In genomic region chr7:121394709-121395140, GRCh38 we compare ENCODE assay signal across 9 cellular contexts. TPM values are rescaled to one million over a fixed set of nuclear protein-coding genes. Genes with fewer than 3 reads are reported as not detected.
DNase-seq lines count a peak whose midpoint lies in the region; ATAC-seq and TF ChIP-seq lines count a peak whose summit lies in the region.
"Had no signal": no experiment of that assay in that cellular context is flagged by ENCODE, and none has a peak within 500 bp of the region (broad histone marks: within the 10 kb centered on the region; RNA-seq: fewer than 3 reads in every experiment).

No MANE protein-coding gene starts in this region.

- H3K9me2 ChIP-seq in DOHH2 (replicated peaks; ENCODE audit: control insufficient read depth, low read length), result no peaks in the 10 kb centered on the region

- ATAC-seq in HG02938 (IDR thresholded peaks at IDR 0.05; ENCODE audit: unreplicated experiment) (peak; percentile 41), HG02852 (IDR thresholded peaks at IDR 0.05; ENCODE audit: unreplicated experiment) (no peak)
- no peak for ATAC-seq in activated CD8-positive, alpha-beta T cell treated with anti-CD3 and anti-CD28 coated beads, Interleukin-2, amount 10 ng/mL, durations not matched to agents 7 days and 5 days

- no peaks in the 10 kb centered on the region for H3K9me3 ChIP-seq in DOHH2 (ENCODE audit: control insufficient read depth, insufficient read depth, low read length)

- H3F3A ChIP-seq in DOHH2 (ENCODE audit: control insufficient read depth, insufficient read depth), result peaks cover 4% of the 10 kb centered on the region; the same call in 1 of the 2 replicates

- no peak for TF ChIP-seq CTCF in DOHH2 (IDR thresholded peaks at IDR 0.05; ENCODE audit: low read depth, low read length, poor library complexity, severe bottlenecking)

- peaks cover 10% of the 10 kb centered on the region; the same call in 1 of the 2 replicates for H4K20me1 ChIP-seq in DOHH2 (ENCODE audit: control insufficient read depth, insufficient read depth, low read depth, low read length)

- peaks cover 68% of the 10 kb centered on the region for H3K79me2 ChIP-seq in DOHH2 (ENCODE audit: control insufficient read depth, low read length)

- H3K27me3 Mint-ChIP-seq in activated CD8-positive, alpha-beta T cell treated with anti-CD3 and anti-CD28 coated beads, Interleukin-2, amount 10 ng/mL, durations not matched to agents 7 days and 5 days (ENCODE audit: low read depth), result no peaks in the 10 kb centered on the region

- peaks cover 48% of the 10 kb centered on the region for H3K36me3 ChIP-seq in DOHH2 (ENCODE audit: control insufficient read depth, low read length)

- no peak for DNase-seq in activated CD8-positive, alpha-beta T cell treated with anti-CD3 and anti-CD28 coated beads, Interleukin-2, amount 10 ng/mL, durations not matched to agents 7 days and 5 days
- DNase-seq in mucosa of gallbladder (ENCODE audit: low spot score), result peak; percentile 30
- no peak for DNase-seq in NCI-H1105 treated with DMSO at 0.1 percent for 48 hours (lab: John Stamatoyannopoulos, UW)
- DNase-seq in NCI-H2107 (lab: John Stamatoyannopoulos, UW), result no peak
- DNase-seq in DMS53 treated with DMSO at 0.1 percent for 48 hours (lab: John Stamatoyannopoulos, UW; ENCODE audit: unreplicated experiment), result no peak

- peaks cover 45% of the 10 kb centered on the region for H3K4me1 Mint-ChIP-seq in activated CD8-positive, alpha-beta T cell treated with anti-CD3 and anti-CD28 coated beads, Interleukin-2, amount 10 ng/mL, durations not matched to agents 7 days and 5 days (ENCODE audit: low read depth)

- peak overlapping the region; percentile 87 for H3K4me2 ChIP-seq in DOHH2 (ENCODE audit: low read length)

- peaks cover 27% of the 10 kb centered on the region for H3K36me3 Mint-ChIP-seq in activated CD8-positive, alpha-beta T cell treated with anti-CD3 and anti-CD28 coated beads, Interleukin-2, amount 10 ng/mL, durations not matched to agents 7 days and 5 days (ENCODE audit: low read depth)

- POLR2A ChIA-PET in activated CD8-positive, alpha-beta T cell treated with anti-CD3 and anti-CD28 coated beads, Interleukin-2, amount 10 ng/mL, durations not matched to agents 7 days and 5 days (lab: Charles Lee), result interaction anchor here (1.3 to 1.8 kb wide), 3 partner anchors 25 to 46 kb away, joined by 5 to 6 read pairs (median 5); no protein-coding TSS in a partner anchor

- H3K9me3 Mint-ChIP-seq in activated CD8-positive, alpha-beta T cell treated with anti-CD3 and anti-CD28 coated beads, Interleukin-2, amount 10 ng/mL, durations not matched to agents 7 days and 5 days (ENCODE audit: insufficient read depth), result peaks cover 3% of the 10 kb centered on the region

- H3K27ac Mint-ChIP-seq in activated CD8-positive, alpha-beta T cell treated with anti-CD3 and anti-CD28 coated beads, Interleukin-2, amount 10 ng/mL, durations not matched to agents 7 days and 5 days, result no peak overlapping the region

- H3K4me3 Mint-ChIP-seq in activated CD8-positive, alpha-beta T cell treated with anti-CD3 and anti-CD28 coated beads, Interleukin-2, amount 10 ng/mL, durations not matched to agents 7 days and 5 days, result peak overlapping the region; percentile 20

- H3K4me1 ChIP-seq in DOHH2 (ENCODE audit: control insufficient read depth, low read length), result peaks cover 65% of the 10 kb centered on the region

- H3K27ac ChIP-seq in DOHH2 (ENCODE audit: low read depth, low read length), result peak overlapping the region; percentile 15; the same call in 1 of the 2 replicates
- H3K27ac ChIP-seq: HL-60 had no signal

- H3K4me3 ChIP-seq in DOHH2 (ENCODE audit: low read length), result peak overlapping the region; percentile 83

- CTCF ChIA-PET in activated CD8-positive, alpha-beta T cell treated with anti-CD3 and anti-CD28 coated beads, Interleukin-2, amount 10 ng/mL, durations not matched to agents 7 days and 5 days (lab: Charles Lee), result interaction anchor here (0.7 to 6.4 kb wide), 13 partner anchors 7 to 287 kb away, joined by 3 to 81 read pairs (median 13); no protein-coding TSS in a partner anchor

- H3K27me3 ChIP-seq in DOHH2 (ENCODE audit: control insufficient read depth, low read length), result no peaks in the 10 kb centered on the region

RNA-seq across cellular contexts. Expression of gene FAM3C, which starts 1.4 kb away (rescaled TPM):
- 10 to 100 TPM; 18.0 to 18.4 TPM for total RNA-seq in activated CD8-positive, alpha-beta T cell treated with anti-CD3 and anti-CD28 coated beads, Interleukin-2, amount 10 ng/mL, durations not matched to agents 7 days and 5 days
- total RNA-seq in mucosa of gallbladder, result 64.8 TPM
